Comparison of ENCODE assay signal across 9 cellular contexts in genomic region chr1:119674835-119675289, GRCh38. TPM values are rescaled to one million over a fixed set of nuclear protein-coding genes. Genes with fewer than 3 reads are reported as not detected.
DNase-seq lines count a peak whose midpoint lies in the region; ATAC-seq and TF ChIP-seq lines count a peak whose summit lies in the region.
"Had no signal": no experiment of that assay in that cellular context is flagged by ENCODE, and none has a peak within 500 bp of the region (broad histone marks: within the 10 kb centered on the region; RNA-seq: fewer than 3 reads in every experiment).

No MANE protein-coding gene starts in this region.

- no peaks in the 10 kb centered on the region for H3K79me2 ChIP-seq in fibroblast of lung (ENCODE audit: control insufficient read depth, insufficient read depth, low read length)

- no peaks in the 10 kb centered on the region for H3K9me3 ChIP-seq in fibroblast of lung (ENCODE audit: control insufficient read depth, insufficient read depth, low read depth, low read length)
- no peaks in the 10 kb centered on the region for H3K9me3 ChIP-seq in ovary

- no peak overlapping the region for H3K9ac ChIP-seq in fibroblast of lung (ENCODE audit: insufficient read depth, low read length)

- CTCF ChIA-PET in RWPE1 (lab: Yijun Ruan, JAX), result interaction anchor here (0.5 to 2.8 kb wide), 27 partner anchors 9 to 200 kb away, joined by 3 to 33 read pairs (median 4); partner anchors contain the start of genes PHGDH and ZNF697

- WGBS in ovary, 3 donors, result 27 to 59% (median 41%) methylated on average over 5 to 6 of the region's 6 CpGs

- POLR2A ChIA-PET in RWPE1 (lab: Yijun Ruan, JAX; ENCODE audit: low non-redundant PET), result no interaction called here

- DNase-seq in EH (ENCODE audit: low read depth) (peak; percentile 90), RWPE1 (ENCODE audit: low spot score) (peak; percentile 90), fibroblast of lung (ENCODE audit: low read depth in 2 of 2) (peak; percentile 44 to 80), ovary (peak in 1 of 5 donors; percentile 43), NCI-H774 (lab: John Stamatoyannopoulos, UW) (no peak), NCI-H1930 (lab: John Stamatoyannopoulos, UW) (no peak)

- peak overlapping the region; percentile 99 for H3K4me2 ChIP-seq in fibroblast of lung (ENCODE audit: extremely low read depth, insufficient read depth, low read length)

- no peaks in the 10 kb centered on the region for H4K20me1 ChIP-seq in fibroblast of lung (ENCODE audit: control insufficient read depth, extremely low read depth, insufficient read depth, low read length)

- intact Hi-C loops in ovary (cut with DNase I), result no loop called here

- H2AFZ ChIP-seq in fibroblast of lung (ENCODE audit: low read length), result no peak overlapping the region

- TF ChIP-seq POLR2A in ovary (IDR thresholded peaks at IDR 0.05), result no peak

- H3K27ac ChIP-seq in RWPE1 (peak overlapping the region; percentile 76), fibroblast of lung (ENCODE audit: insufficient read depth, low read length) (peak overlapping the region; percentile 46), ovary (no peak overlapping the region)
- H3K27ac ChIP-seq: HL-60 had no signal

- no peak for TF ChIP-seq EP300 in ovary (IDR thresholded peaks at IDR 0.05)

- TF ChIP-seq CTCF in RWPE1 (conservative IDR thresholded peaks at IDR 0.05; ENCODE audit: low read depth) (peak; percentile 92), fibroblast of lung (conservative IDR thresholded peaks at IDR 0.05 in 1 of 2, IDR thresholded peaks at IDR 0.05 in 1 of 2; ENCODE audit: low read depth in 1 of 2, low read length in 2 of 2) (peak in 1 of 2 donors; percentile 69), ovary (IDR thresholded peaks at IDR 0.05) (no peak)

- peaks cover 17% of the 10 kb centered on the region for H3K4me1 ChIP-seq in fibroblast of lung (ENCODE audit: control insufficient read depth, extremely low read depth, insufficient read depth, low read length)
- peaks cover 11% of the 10 kb centered on the region for H3K4me1 ChIP-seq in ovary (ENCODE audit: insufficient read depth)

- H3K36me3 ChIP-seq in fibroblast of lung (ENCODE audit: control insufficient read depth, insufficient read depth, low read length) (no peaks in the 10 kb centered on the region), ovary (no peaks in the 10 kb centered on the region)

- ATAC-seq in HG03354 (IDR thresholded peaks at IDR 0.05; ENCODE audit: poor library complexity, severe bottlenecking, unreplicated experiment) (peak; percentile 86), GM21526 (IDR thresholded peaks at IDR 0.05; ENCODE audit: low FRiP score, unreplicated experiment) (no peak)

- H3K4me3 ChIP-seq in fibroblast of lung (replicated peaks in 1 of 4; ENCODE audit: control extremely low read depth in 1 of 4, insufficient read depth in 1 of 4, low read depth in 3 of 4, low read length in 4 of 4) (peak overlapping the region; percentile 55 to 78 (median 66)), ovary (peak overlapping the region; percentile 30)

- H3K27me3 ChIP-seq in fibroblast of lung (ENCODE audit: control insufficient read depth, insufficient read depth, low read length) (no peaks in the 10 kb centered on the region), ovary (no peaks in the 10 kb centered on the region)

RNA-seq across cellular contexts. Expression of gene ZNF697, which starts 26.8 kb away (rescaled TPM):
- total RNA-seq in fibroblast of lung, result 22.3 and 23.0 TPM in 2 replicates
- 7.4 and 9.6 TPM in 2 replicates for polyA plus RNA-seq in fibroblast of lung
- 7.7 and 10.0 TPM in 2 replicates for polyA plus RNA-seq in fibroblast of lung (2012)
- polyA minus RNA-seq in fibroblast of lung (ENCODE audit: low replicate concordance), result 3.6 and 4.4 TPM in 2 replicates
- total RNA-seq in ovary, result 1 to 10 TPM; 3.0 to 9.1 (median 6.7) TPM
- polyA plus RNA-seq in ovary, result 1 to 10 TPM; 3.6 to 6.2 TPM

RNA-seq across cellular contexts. Expression of gene PHGDH, which starts 36.9 kb away (rescaled TPM):
- total RNA-seq in fibroblast of lung, result 201 and 211 TPM in 2 replicates
- polyA plus RNA-seq in fibroblast of lung, result 44.3 and 45.0 TPM in 2 replicates
- polyA plus RNA-seq in fibroblast of lung (2012), result 102 and 136 TPM in 2 replicates
- polyA minus RNA-seq in fibroblast of lung (ENCODE audit: low replicate concordance), result 69.7 and 208 TPM in 2 replicates
- 100 to 1,000 TPM in 3 of 7 donors, 10 to 100 TPM in 4; 34.1 to 488 (median 61.6) TPM for total RNA-seq in ovary
- 10 to 100 TPM; 62.8 to 68.2 TPM for polyA plus RNA-seq in ovary

Comparison
In these comparisons a context has a peak if more than half of its experiments do, and no peak if none do; other contexts are left out.
1. DNase-seq: peak in EH (single experiment), RWPE1 (single experiment) and fibroblast of lung (2 of 2); none in NCI-H774 (single experiment) and NCI-H1930 (0 of 2).
2. H3K27ac ChIP-seq: peak in RWPE1 (single experiment) and fibroblast of lung (single experiment); none in ovary (0 of 2).